29 cellular contexts compared by ENCODE assay signal in the genomic region with DNA sequence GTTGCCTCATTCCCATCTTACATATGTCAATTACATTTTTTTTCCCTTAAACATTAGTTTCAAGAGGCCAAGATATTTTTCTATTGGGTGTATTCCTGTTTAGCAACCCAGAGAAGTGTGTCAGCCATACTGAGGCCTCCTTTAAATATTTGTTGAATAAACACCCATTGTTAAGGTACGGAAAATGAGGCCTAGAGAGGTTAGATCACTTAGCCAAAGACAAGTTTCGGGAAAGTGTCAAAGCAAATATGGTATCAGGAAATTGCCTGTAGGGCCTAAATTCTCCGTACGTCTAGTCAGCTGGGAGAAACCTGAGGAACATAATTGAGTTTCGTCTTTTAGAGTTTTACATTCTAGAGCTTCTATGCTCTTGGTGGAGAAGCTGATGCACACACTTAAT.
DNase-seq lines count a peak whose midpoint lies in the region; ATAC-seq and TF ChIP-seq lines count a peak whose summit lies in the region.
"Had no signal": no experiment of that assay in that cellular context is flagged by ENCODE, and none has a peak within 500 bp of the region (broad histone marks: within the 10 kb centered on the region; RNA-seq: fewer than 3 reads in every experiment).

No MANE protein-coding gene starts in this region.

- H3K4me3 ChIP-seq in left lung: no peak overlapping the region
- no peak overlapping the region for H3K4me3 ChIP-seq in trophoblast cell (ENCODE audit: low read depth, low read length)
- H3K4me3 ChIP-seq: A549; BLaER1; BLaER1 treated with 17β-estradiol and CSF1 and Interleukin-3, amounts not matched to agents 10 nM and 100 nM had no signal

- H3K79me2 ChIP-seq in trophoblast cell (ENCODE audit: control insufficient read depth, insufficient read depth, low read length, poor library complexity): no peaks in the 10 kb centered on the region

- no peak overlapping the region for H3K4ac ChIP-seq in trophoblast cell (ENCODE audit: low read depth, low read length)

- H3K36me3 ChIP-seq in left lung: no peaks in the 10 kb centered on the region
- peaks cover 0 to 3% of the 10 kb centered on the region in 2 experiments for H3K36me3 ChIP-seq in trophoblast cell (ENCODE audit: control insufficient read depth in 1 of 2, insufficient read depth in 2 of 2, low read length in 2 of 2)
- H3K36me3 ChIP-seq: BE2C; BLaER1; BLaER1 treated with 17β-estradiol and CSF1 and Interleukin-3, amounts not matched to agents 10 nM and 100 nM had no signal

- H2AK5ac ChIP-seq in trophoblast cell (ENCODE audit: low read length): no peak overlapping the region

- no peak overlapping the region for H3K9ac ChIP-seq in trophoblast cell (ENCODE audit: low read length)
- H3K9ac ChIP-seq: BLaER1; BLaER1 treated with 17β-estradiol and CSF1 and Interleukin-3, amounts not matched to agents 10 nM and 100 nM had no signal

- H4K12ac ChIP-seq in trophoblast cell (ENCODE audit: low read depth, low read length): no peak overlapping the region

- no peak overlapping the region for H3K14ac ChIP-seq in trophoblast cell (ENCODE audit: low read length)

- intact Hi-C loops in left lung (cut with DNase I): no loop called here
- intact Hi-C loops in left cardiac atrium (cut with DNase I): no loop called here

- H3K4me2 ChIP-seq in trophoblast cell (ENCODE audit: low read length): no peak overlapping the region
- H3K4me2 ChIP-seq: A549; BLaER1; BLaER1 treated with 17β-estradiol and CSF1 and Interleukin-3, amounts not matched to agents 10 nM and 100 nM had no signal

- no peak overlapping the region for H3K23ac ChIP-seq in trophoblast cell (ENCODE audit: low read length)

- no CpG with 5 or more reads among the region's 5 CpGs for WGBS in trophoblast cell (ENCODE audit: extremely low coverage, insufficient coverage, insufficient read length)

- H3K79me1 ChIP-seq in trophoblast cell (ENCODE audit: low read length): no peaks in the 10 kb centered on the region

- H3K9me3 ChIP-seq in left lung: no peaks in the 10 kb centered on the region
- no peaks in the 10 kb centered on the region for H3K9me3 ChIP-seq in trophoblast cell (ENCODE audit: insufficient read depth, low read depth, low read length)
- H3K9me3 ChIP-seq: A549; BE2C; BLaER1; BLaER1 treated with 17β-estradiol and CSF1 and Interleukin-3, amounts not matched to agents 10 nM and 100 nM; Caco-2 had no signal

- H3K27me3 ChIP-seq in left lung: no peaks in the 10 kb centered on the region
- H3K27me3 ChIP-seq in trophoblast cell (ENCODE audit: insufficient read depth, low read length): no peaks in the 10 kb centered on the region
- H3K27me3 ChIP-seq: BE2C; BLaER1; BLaER1 treated with 17β-estradiol and CSF1 and Interleukin-3, amounts not matched to agents 10 nM and 100 nM had no signal

- H2AFZ ChIP-seq in trophoblast cell (ENCODE audit: insufficient read depth, low read length, poor library complexity): no peak overlapping the region

- no peak for DNase-seq in left lung
- peak; percentile 76 to 85 for DNase-seq in trophoblast cell
- DNase-seq in left cardiac atrium: no peak
- DNase-seq: 8988T; ACHN; AML-193; BE2C; C1 segment of cervical spinal cord; Caco-2; Calu3; CD4-positive, alpha-beta memory T cell; CD4-positive, alpha-beta T cell; CD4-positive, CD25-positive, alpha-beta regulatory T cell; CD8-positive, alpha-beta memory T cell; CD8-positive, alpha-beta T cell; COR-L47; DMS 273 treated with DMSO at 0.1 percent for 48 hours; DMS153; DMS53; DMS79; DMS79 treated with DMSO at 0.1 percent for 48 hours; DND-41; EL had no signal

- H3K18ac ChIP-seq in trophoblast cell (ENCODE audit: low read length): no peak overlapping the region

- H2BK12ac ChIP-seq in trophoblast cell (ENCODE audit: low read length): no peak overlapping the region

- H4K8ac ChIP-seq in trophoblast cell (ENCODE audit: low read depth, low read length): no peak overlapping the region

- H3K4me1 ChIP-seq in left lung (no peaks in the 10 kb centered on the region), trophoblast cell (ENCODE audit: control insufficient read depth in 1 of 2, insufficient read depth in 2 of 2, low read length in 2 of 2) (no peaks in the 10 kb centered on the region)
- H3K4me1 ChIP-seq: A549; BE2C; BLaER1; BLaER1 treated with 17β-estradiol and CSF1 and Interleukin-3, amounts not matched to agents 10 nM and 100 nM; Caco-2 had no signal

- no peak overlapping the region for H2BK5ac ChIP-seq in trophoblast cell (ENCODE audit: low read depth, low read length, poor library complexity)

- no peak overlapping the region for H4K91ac ChIP-seq in trophoblast cell (ENCODE audit: low read depth, low read length)

- TF ChIP-seq CTCF in left lung (IDR thresholded peaks at IDR 0.05): no peak

- no peak overlapping the region for H3K27ac ChIP-seq in left lung
- no peak overlapping the region for H3K27ac ChIP-seq in trophoblast cell (ENCODE audit: low read depth, low read length)
- H3K27ac ChIP-seq: 22Rv1; A549; BLaER1; BLaER1 treated with 17β-estradiol and CSF1 and Interleukin-3, amounts not matched to agents 10 nM and 100 nM; C4-2B had no signal

- ATAC-seq in left lung (peak; percentile 62), HG03432 (IDR thresholded peaks at IDR 0.05; ENCODE audit: unreplicated experiment) (no peak), left cardiac atrium (no peak)
- ATAC-seq: A549; CD8-positive, alpha-beta T cell had no signal

- no peak overlapping the region for H2BK120ac ChIP-seq in trophoblast cell (ENCODE audit: insufficient read depth, low read length, poor library complexity)

Comparison
In these comparisons a context has a peak if more than half of its experiments do, and no peak if none do; other contexts are left out.
1. DNase-seq: peak in trophoblast cell (2 of 2); none in left lung (0 of 2) and left cardiac atrium (single experiment).